Comparison of ENCODE assay signal across 9 cellular contexts in the genomic region with DNA sequence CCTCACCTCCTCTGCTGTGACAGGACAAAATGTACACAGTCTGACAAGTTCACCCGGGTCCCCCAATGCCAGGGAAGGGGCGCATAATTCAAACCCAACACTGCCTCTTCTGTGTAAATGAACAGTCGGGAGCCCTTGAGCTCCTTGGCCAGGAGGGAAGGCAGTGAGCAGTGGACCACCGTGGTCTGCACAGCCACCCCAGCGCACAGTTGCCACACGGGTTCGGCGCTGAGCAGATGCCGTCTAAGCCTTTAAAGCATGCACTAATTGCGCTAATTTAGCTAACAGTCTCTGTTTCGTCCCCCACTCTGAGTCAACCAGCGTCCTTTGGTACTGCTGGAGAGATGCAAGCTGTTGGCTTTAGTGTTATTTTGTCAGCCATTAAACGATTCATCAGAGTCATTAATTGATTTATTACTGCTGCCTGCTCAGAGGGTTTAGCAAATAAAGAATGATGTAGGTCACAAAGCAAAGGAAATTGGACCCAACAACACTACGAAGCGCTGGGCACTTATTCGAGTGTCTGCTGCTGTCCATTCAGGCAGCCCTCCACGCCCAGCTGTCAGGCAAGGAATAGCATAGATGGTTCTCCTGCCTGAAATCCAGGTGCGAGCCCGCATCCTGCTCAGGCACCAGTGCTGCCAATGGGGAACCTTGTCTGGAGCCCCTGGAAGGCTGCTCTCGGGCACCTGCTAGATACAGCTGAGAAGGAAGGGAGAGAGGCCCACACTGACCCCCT.
DNase-seq lines count a peak whose midpoint lies in the region; TF ChIP-seq lines count a peak whose summit lies in the region.
"Had no signal": no experiment of that assay in that cellular context is flagged by ENCODE, and none has a peak within 500 bp of the region (broad histone marks: within the 10 kb centered on the region; RNA-seq: fewer than 3 reads in every experiment).

No MANE protein-coding gene starts in this region.

- H3K4me3 ChIP-seq in tibial artery, result no peak overlapping the region

- no peaks in the 10 kb centered on the region for H3K36me3 ChIP-seq in tibial artery

- H3K36me3 Mint-ChIP-seq in activated T-cell treated with anti-CD3 and anti-CD28 coated beads, Interleukin-2, amount 50 U/mL, for 24 hours (ENCODE audit: low read depth), result no peaks in the 10 kb centered on the region
- no peaks in the 10 kb centered on the region for H3K36me3 Mint-ChIP-seq in chondrocyte (ENCODE audit: low read depth)

- peaks cover 0 to 100% (median 92%) of the 10 kb centered on the region in 4 donors for H3K4me1 ChIP-seq in tibial artery

- H3K9me3 Mint-ChIP-seq in activated T-cell treated with anti-CD3 and anti-CD28 coated beads, Interleukin-2, amount 50 U/mL, for 24 hours, result no peaks in the 10 kb centered on the region
- no peaks in the 10 kb centered on the region for H3K9me3 Mint-ChIP-seq in chondrocyte (ENCODE audit: low read depth)

- no peak overlapping the region for H3K4me3 Mint-ChIP-seq in activated T-cell treated with anti-CD3 and anti-CD28 coated beads, Interleukin-2, amount 50 U/mL, for 24 hours
- no peak overlapping the region for H3K4me3 Mint-ChIP-seq in chondrocyte (ENCODE audit: unreplicated experiment)

- TF ChIP-seq CTCF in tibial artery (IDR thresholded peaks at IDR 0.05), result no peak
- TF ChIP-seq CTCF in chondrocyte (IDR thresholded peaks at IDR 0.05), result no peak

- no peak for DNase-seq in activated T-cell treated with anti-CD3 and anti-CD28 coated beads, Interleukin-2, amount 50 U/mL, for 24 hours
- DNase-seq in activated T-cell treated with anti-CD3 and anti-CD28 coated beads, Interleukin-2, amount 50 U/mL, for 48 hours, result no peak
- DNase-seq in SHP77 (lab: John Stamatoyannopoulos, UW) (peak; percentile 63 to 65), tibial artery (peak in 1 of 2 donors; percentile 63), chondrocyte (ENCODE audit: low spot score) (no peak), KBM-7 (no peak), GM19240 (ENCODE audit: insufficient read length, low spot score) (no peak)
- DNase-seq: NCI-H345 had no signal

- H3K27ac ChIP-seq in layer of hippocampus (ENCODE audit: low read depth, low read length) (peak overlapping the region; percentile 72), tibial artery (peak overlapping the region; percentile 87 to 98)

- H3K9me3 ChIP-seq in tibial artery, result no peaks in the 10 kb centered on the region

- H3K27me3 ChIP-seq in layer of hippocampus (ENCODE audit: control insufficient read depth, insufficient read depth, low read length) (no peaks in the 10 kb centered on the region), tibial artery (no peaks in the 10 kb centered on the region)

- peaks cover 90% of the 10 kb centered on the region for H3K4me1 Mint-ChIP-seq in activated T-cell treated with anti-CD3 and anti-CD28 coated beads, Interleukin-2, amount 50 U/mL, for 24 hours (ENCODE audit: low read depth)
- peaks cover 51% of the 10 kb centered on the region for H3K4me1 Mint-ChIP-seq in chondrocyte (ENCODE audit: low read depth)

- H3K27ac Mint-ChIP-seq in activated T-cell treated with anti-CD3 and anti-CD28 coated beads, Interleukin-2, amount 50 U/mL, for 24 hours, result peak overlapping the region; percentile 44
- H3K27ac Mint-ChIP-seq in chondrocyte (ENCODE audit: unreplicated experiment), result no peak overlapping the region

- intact Hi-C loops in tibial artery (cut with DNase I; ENCODE audit: low total_unique reads), result no loop called here

- H3K27me3 Mint-ChIP-seq in activated T-cell treated with anti-CD3 and anti-CD28 coated beads, Interleukin-2, amount 50 U/mL, for 24 hours, result no peaks in the 10 kb centered on the region
- H3K27me3 Mint-ChIP-seq in chondrocyte (ENCODE audit: low read depth), result no peaks in the 10 kb centered on the region

- in situ Hi-C loops in KBM-7 (cut with MboI; ENCODE audit: low pct_unique_long_range_greater_than_20kb, low sequenced_read_pairs), result no loop called here

Comparison
In these comparisons a context has a peak if more than half of its experiments do, and no peak if none do; other contexts are left out.
1. DNase-seq: peak in SHP77 (2 of 2); none in activated T-cell treated with anti-CD3 and anti-CD28 coated beads, Interleukin-2, amount 50 U/mL, for 24 hours (single experiment), activated T-cell treated with anti-CD3 and anti-CD28 coated beads, Interleukin-2, amount 50 U/mL, for 48 hours (0 of 2), chondrocyte (single experiment), KBM-7 (single experiment) and GM19240 (single experiment).